ENCODE assay signal across 1 cellular context in genomic region chr10:17643755-17644484, GRCh38.
TF ChIP-seq lines count a peak whose summit lies in the region.

STAM (plus strand) TSS chr10:17644151; CDS start chr10:17644340, 189 bp downstream.

TF ChIP-seq in GM12878, 131 proteins besides CTCF, POLR2A, EP300 and RAD21 (continued from another document):
- TF ChIP-seq ZBTB33 (IDR thresholded peaks at IDR 0.05) = peak; percentile 88; the same call in 1 of the 2 replicates
